In genomic region chr2:131035112-131035825, GRCh38 we compare ENCODE assay signal across 10 cellular contexts. TPM values are rescaled to one million over a fixed set of nuclear protein-coding genes. Genes with fewer than 3 reads are reported as not detected.
A peak's percentile ranks its signal among the peaks of the same experiment; 100 is the strongest.
DNase-seq lines count a peak whose midpoint lies in the region; ATAC-seq and TF ChIP-seq lines count a peak whose summit lies in the region.
"Had no signal": no experiment of that assay in that cellular context is flagged by ENCODE, and none has a peak within 500 bp of the region (broad histone marks: within the 10 kb centered on the region; RNA-seq: fewer than 3 reads in every experiment).

No MANE protein-coding gene starts in this region.

- 12 to 25% (median 14%) methylated on average over 27 to 65 of the region's 65 CpGs for WGBS in psoas muscle, 3 donors

- no peak for DNase-seq in CD8-positive, alpha-beta memory T cell
- DNase-seq in RWPE2 (ENCODE audit: low spot score), result peak; percentile 64
- no peak for DNase-seq in fibroblast of villous mesenchyme (ENCODE audit: low read depth)
- no peak for DNase-seq in psoas muscle
- DNase-seq in HT-29 (ENCODE audit: low spot score), result no peak
- no peak for DNase-seq in NCI-H2029 (lab: John Stamatoyannopoulos, UW)
- no peak for DNase-seq in foreskin melanocyte
- DNase-seq: naive B cell had no signal

- H3K9me3 Mint-ChIP-seq in CD8-positive, alpha-beta memory T cell, result no peaks in the 10 kb centered on the region
- H3K9me3 Mint-ChIP-seq: naive B cell; T-helper 1 cell treated with Interleukin-12 subunit alpha and Interleukin-12 subunit beta and Interleukin-4 antibody, amounts not matched to agents 30 μg/mL and 1 μg/mL, for 36 hours had no signal

- peak overlapping the region in 5 of 7 donors; percentile 32 to 74 (median 54) for H3K4me3 Mint-ChIP-seq in CD8-positive, alpha-beta memory T cell
- H3K4me3 Mint-ChIP-seq: T-helper 1 cell treated with Interleukin-12 subunit alpha and Interleukin-12 subunit beta and Interleukin-4 antibody, amounts not matched to agents 30 μg/mL and 1 μg/mL, for 36 hours had no signal

- no peaks in the 10 kb centered on the region for H3K36me3 Mint-ChIP-seq in CD8-positive, alpha-beta memory T cell
- H3K36me3 Mint-ChIP-seq: naive B cell had no signal

- no peak overlapping the region for H3K27ac Mint-ChIP-seq in CD8-positive, alpha-beta memory T cell
- H3K27ac Mint-ChIP-seq: naive B cell; T-helper 1 cell treated with Interleukin-12 subunit alpha and Interleukin-12 subunit beta and Interleukin-4 antibody, amounts not matched to agents 30 μg/mL and 1 μg/mL, for 36 hours had no signal

- CTCF ChIA-PET in CD8-positive, alpha-beta memory T cell (lab: Charles Lee), result no interaction called here

- H3K27ac ChIP-seq in CD8-positive, alpha-beta memory T cell (ENCODE audit: low read depth, low read length), result no peak overlapping the region
- H3K27ac ChIP-seq in RWPE2 (ENCODE audit: poor library complexity, severe bottlenecking) (no peak overlapping the region), psoas muscle (no peak overlapping the region)

- peaks cover 21% of the 10 kb centered on the region for H3K4me1 ChIP-seq in CD8-positive, alpha-beta memory T cell (ENCODE audit: insufficient read depth, low read length)
- H3K4me1 ChIP-seq in RWPE2 (ENCODE audit: insufficient read depth, poor library complexity, severe bottlenecking), result peaks cover 3% of the 10 kb centered on the region
- H3K4me1 ChIP-seq in psoas muscle, result no peaks in the 10 kb centered on the region

- TF ChIP-seq CTCF in RWPE2 (IDR thresholded peaks at IDR 0.05; ENCODE audit: poor library complexity, severe bottlenecking), result no peak
- TF ChIP-seq CTCF in fibroblast of villous mesenchyme (IDR thresholded peaks at IDR 0.05; ENCODE audit: insufficient read depth, low read depth, low read length), result no peak
- no peak for TF ChIP-seq CTCF in psoas muscle (IDR thresholded peaks at IDR 0.05)

- peaks cover 4% of the 10 kb centered on the region for H3K27me3 ChIP-seq in CD8-positive, alpha-beta memory T cell (ENCODE audit: insufficient read depth, low read length, poor library complexity, severe bottlenecking)
- H3K27me3 ChIP-seq in RWPE2 (ENCODE audit: insufficient read depth, poor library complexity, severe bottlenecking) (no peaks in the 10 kb centered on the region), psoas muscle (ENCODE audit: insufficient read depth in 3 of 3, low read length in 2 of 3) (peaks cover 0 to 3% (median 0%) of the 10 kb centered on the region in 3 donors)

- intact Hi-C loops in psoas muscle (cut with DNase I), result no loop called here

- POLR2A ChIA-PET in CD8-positive, alpha-beta memory T cell (lab: Charles Lee), result no interaction called here

- H3K36me3 ChIP-seq in CD8-positive, alpha-beta memory T cell (ENCODE audit: insufficient read depth, low read length), result no peaks in the 10 kb centered on the region
- H3K36me3 ChIP-seq in RWPE2 (ENCODE audit: low read depth) (no peaks in the 10 kb centered on the region), psoas muscle (ENCODE audit: insufficient read depth in 1 of 2, low read depth in 1 of 2) (no peaks in the 10 kb centered on the region)

- no peak overlapping the region for H3K4me3 ChIP-seq in CD8-positive, alpha-beta memory T cell (ENCODE audit: low read length)
- H3K4me3 ChIP-seq in RWPE2 (ENCODE audit: severe bottlenecking) (peak overlapping the region; percentile 32), fibroblast of villous mesenchyme (ENCODE audit: low read depth, low read length) (peak overlapping the region; percentile 32), psoas muscle (peak overlapping the region; percentile 68)

- ATAC-seq in RWPE2 (ENCODE audit: low read depth) (no peak), psoas muscle (peak in 3 of 4 donors; percentile 25 to 53 (median 29)), GM21717 (IDR thresholded peaks at IDR 0.05; ENCODE audit: unreplicated experiment) (no peak)

- H3K27me3 Mint-ChIP-seq in CD8-positive, alpha-beta memory T cell, result peaks cover 6 to 16% of the 10 kb centered on the region in 2 donors

- peaks cover 14 to 31% (median 19%) of the 10 kb centered on the region in 3 donors for H3K4me1 Mint-ChIP-seq in CD8-positive, alpha-beta memory T cell
- H3K4me1 Mint-ChIP-seq: naive B cell had no signal

- no peaks in the 10 kb centered on the region for H3K9me3 ChIP-seq in CD8-positive, alpha-beta memory T cell (ENCODE audit: low read length)
- H3K9me3 ChIP-seq in RWPE2 (ENCODE audit: severe bottlenecking) (no peaks in the 10 kb centered on the region), psoas muscle (no peaks in the 10 kb centered on the region)

RNA-seq across cellular contexts. Expression of gene FAM168B, which starts 58.0 kb away (rescaled TPM):
- total RNA-seq in CD8-positive, alpha-beta memory T cell, result 10 to 100 TPM; 93.1 to 97.6 TPM
- 40.4 TPM for polyA plus RNA-seq in CD8-positive, alpha-beta memory T cell
- 83.1 and 91.5 TPM in 2 replicates for total RNA-seq in fibroblast of villous mesenchyme
- 100 to 1,000 TPM in 2 of 4 donors, 10 to 100 TPM in 2; 63.1 to 130 (median 105) TPM for total RNA-seq in psoas muscle
- polyA plus RNA-seq in psoas muscle, result 100 to 1,000 TPM in 1 of 3 donors, 10 to 100 TPM in 2; 39.2 to 155 (median 98.8) TPM
- total RNA-seq in HT-29 (2014; rRNA removed; shearing (Covaris generic)), result 104 TPM in 2 replicates

Comparison
In these comparisons a context has a peak if more than half of its experiments do, and no peak if none do; other contexts are left out.
1. ATAC-seq: peak in psoas muscle (3 of 4); none in RWPE2 (single experiment) and GM21717 (single experiment).